ENCODE assay signal across 8 cellular contexts in genomic region chr17:45096141-45096540, GRCh38. TPM values are rescaled to one million over a fixed set of nuclear protein-coding genes. Genes with fewer than 3 reads are reported as not detected.
DNase-seq lines count a peak whose midpoint lies in the region; ATAC-seq and TF ChIP-seq lines count a peak whose summit lies in the region.

No MANE protein-coding gene starts in this region.

- TF ChIP-seq CTCF in AG09309 (IDR thresholded peaks at IDR 0.05; ENCODE audit: control insufficient read depth, insufficient read depth, low read depth, low read length, missing control alignments) (peak; percentile 72), HEK293 (tag by site-specific recombination; IDR thresholded peaks at IDR 0.05) (0 out of 2 replicates have a peak, but pooled peaks have one; percentile 38), kidney epithelial cell (IDR thresholded peaks at IDR 0.05; ENCODE audit: insufficient read depth, low read length, poor library complexity, severe bottlenecking) (peak; percentile 70)

- peaks cover 21% of the 10 kb centered on the region for H3K36me3 Mint-ChIP-seq in activated naive CD8-positive, alpha-beta T cell treated with anti-CD3 and anti-CD28 coated beads, Interleukin-2, amount 10 ng/mL, durations not matched to agents 7 days and 5 days

- H3K4me3 Mint-ChIP-seq in activated naive CD8-positive, alpha-beta T cell treated with anti-CD3 and anti-CD28 coated beads, Interleukin-2, amount 10 ng/mL, durations not matched to agents 7 days and 5 days = no peak overlapping the region

- ATAC-seq in activated naive CD8-positive, alpha-beta T cell treated with anti-CD3 and anti-CD28 coated beads, Interleukin-2, amount 10 ng/mL, durations not matched to agents 7 days and 5 days (ENCODE audit: low read depth) = no peak
- ATAC-seq in HG03095 (IDR thresholded peaks at IDR 0.05; ENCODE audit: unreplicated experiment) = no peak
- ATAC-seq in GM19467 (IDR thresholded peaks at IDR 0.05; ENCODE audit: unreplicated experiment) = no peak

- no peaks in the 10 kb centered on the region for H3K4me1 Mint-ChIP-seq in activated naive CD8-positive, alpha-beta T cell treated with anti-CD3 and anti-CD28 coated beads, Interleukin-2, amount 10 ng/mL, durations not matched to agents 7 days and 5 days

- H3K36me3 ChIP-seq in HEK293 (ENCODE audit: control insufficient read depth in 2 of 2, insufficient read depth in 1 of 2, low read length in 2 of 2) (peaks cover 56 to 90% of the 10 kb centered on the region in 2 experiments), kidney epithelial cell (ENCODE audit: control insufficient read depth, insufficient read depth, low read length) (peaks cover 5% of the 10 kb centered on the region)

- H3K9me3 ChIP-seq in HEK293 (ENCODE audit: control insufficient read depth, insufficient read depth, low read depth, low read length) = no peaks in the 10 kb centered on the region

- no peak for DNase-seq in AG09309 (ENCODE audit: low read depth)
- no peak for DNase-seq in activated naive CD8-positive, alpha-beta T cell treated with anti-CD3 and anti-CD28 coated beads, Interleukin-2, amount 10 ng/mL, durations not matched to agents 7 days and 5 days
- DNase-seq in kidney epithelial cell (ENCODE audit: low read depth) = no peak
- DNase-seq in DMS79 (lab: John Stamatoyannopoulos, UW) = no peak
- DNase-seq in activated effector memory CD4-positive, alpha-beta T cell treated with Interleukin-2 at 50 U/mL for 16 hours = no peak

- no peaks in the 10 kb centered on the region for H3K9me3 Mint-ChIP-seq in activated naive CD8-positive, alpha-beta T cell treated with anti-CD3 and anti-CD28 coated beads, Interleukin-2, amount 10 ng/mL, durations not matched to agents 7 days and 5 days

- H3K27ac Mint-ChIP-seq in activated naive CD8-positive, alpha-beta T cell treated with anti-CD3 and anti-CD28 coated beads, Interleukin-2, amount 10 ng/mL, durations not matched to agents 7 days and 5 days = peak overlapping the region; percentile 23

- H3K27ac ChIP-seq in HEK293 (ENCODE audit: extremely low read depth, low read depth, low read length) = no peak overlapping the region

- CTCF ChIA-PET in HEK293 (lab: Yijun Ruan, JAX) = interaction anchor here (0.7 to 5.6 kb wide), 19 partner anchors 8 to 319 kb away, joined by 3 to 71 read pairs (median 5); partner anchors contain the start of genes ACBD4 and PLCD3

- POLR2A ChIA-PET in HEK293 (lab: Yijun Ruan, JAX) = no interaction called here
- POLR2A ChIA-PET in activated naive CD8-positive, alpha-beta T cell treated with anti-CD3 and anti-CD28 coated beads, Interleukin-2, amount 10 ng/mL, durations not matched to agents 7 days and 5 days (lab: Charles Lee) = no interaction called here

- H3K4me3 ChIP-seq in AG09309 (ENCODE audit: control insufficient read depth, low read depth, low read length) (no peak overlapping the region), HEK293 (ENCODE audit: low read depth, low read length) (no peak overlapping the region), kidney epithelial cell (ENCODE audit: low read depth, low read length) (no peak overlapping the region)

- H3K27me3 ChIP-seq in kidney epithelial cell (ENCODE audit: control insufficient read depth, insufficient read depth, low read length) = no peaks in the 10 kb centered on the region

- H3K27me3 Mint-ChIP-seq in activated naive CD8-positive, alpha-beta T cell treated with anti-CD3 and anti-CD28 coated beads, Interleukin-2, amount 10 ng/mL, durations not matched to agents 7 days and 5 days = no peaks in the 10 kb centered on the region

- no peaks in the 10 kb centered on the region for H3K4me1 ChIP-seq in HEK293 (ENCODE audit: control insufficient read depth, insufficient read depth, low read length)

TF ChIP-seq in HEK293, 187 proteins besides CTCF, POLR2A, EP300 and RAD21:
- no peak for TF ChIP-seq MZF1 (tag by site-specific recombination; IDR thresholded peaks at IDR 0.05; ENCODE audit: borderline replicate concordance)
- no peak for TF ChIP-seq ZNF174 (tag by site-specific recombination; IDR thresholded peaks at IDR 0.05)
- TF ChIP-seq ZNF184 (tag by site-specific recombination; IDR thresholded peaks at IDR 0.05) = no peak
- TF ChIP-seq BCL11B (tag by site-specific recombination; IDR thresholded peaks at IDR 0.05; ENCODE audit: low read depth) = no peak
- no peak for TF ChIP-seq ZSCAN30 (tag by site-specific recombination; IDR thresholded peaks at IDR 0.05)
- TF ChIP-seq ZNF132 (tag by site-specific recombination; IDR thresholded peaks at IDR 0.05; ENCODE audit: borderline replicate concordance) = no peak
- TF ChIP-seq SP7 (tag by site-specific recombination; IDR thresholded peaks at IDR 0.05) = no peak
- no peak for TF ChIP-seq ZFP69B (tag by site-specific recombination; IDR thresholded peaks at IDR 0.05)
- no peak for TF ChIP-seq IKZF3 (tag by site-specific recombination; IDR thresholded peaks at IDR 0.05)
- no peak for TF ChIP-seq ZNF664 (tag by site-specific recombination; IDR thresholded peaks at IDR 0.05)
- no peak for TF ChIP-seq ZBTB8A (tag by site-specific recombination; IDR thresholded peaks at IDR 0.05)
- TF ChIP-seq ZNF146 (tag by site-specific recombination; IDR thresholded peaks at IDR 0.05) = no peak
- no peak for TF ChIP-seq ZNF76 (tag by site-specific recombination; IDR thresholded peaks at IDR 0.05; ENCODE audit: borderline replicate concordance, low read depth)
- no peak for TF ChIP-seq ZBTB21 (tag by site-specific recombination; IDR thresholded peaks at IDR 0.05)
- no peak for TF ChIP-seq ZBTB17 (tag by site-specific recombination; IDR thresholded peaks at IDR 0.05)
- no peak for TF ChIP-seq MEIS1 (CRISPR knock-in tag; IDR thresholded peaks at IDR 0.05; ENCODE audit: borderline replicate concordance)
- no peak for TF ChIP-seq EGR2 (tag by site-specific recombination; IDR thresholded peaks at IDR 0.05; ENCODE audit: low read depth)
- no peak for TF ChIP-seq ZNF23 (tag by site-specific recombination; IDR thresholded peaks at IDR 0.05; ENCODE audit: borderline replicate concordance)
- no peak for TF ChIP-seq ZNF157 (tag by site-specific recombination; IDR thresholded peaks at IDR 0.05)

RNA-seq across cellular contexts. Expression of gene NMT1, which starts 35.0 kb away (rescaled TPM):
- 100 to 1,000 TPM; 132 to 141 TPM for total RNA-seq in activated naive CD8-positive, alpha-beta T cell treated with anti-CD3 and anti-CD28 coated beads, Interleukin-2, amount 10 ng/mL, durations not matched to agents 7 days and 5 days
- total RNA-seq in kidney epithelial cell = 68.0 and 82.0 TPM in 2 replicates

RNA-seq across cellular contexts. Expression of gene PLCD3, which starts 36.2 kb away (rescaled TPM):
- total RNA-seq in activated naive CD8-positive, alpha-beta T cell treated with anti-CD3 and anti-CD28 coated beads, Interleukin-2, amount 10 ng/mL, durations not matched to agents 7 days and 5 days = 1 to 10 TPM; 4.2 to 4.9 TPM
- total RNA-seq in kidney epithelial cell = 54.5 and 61.9 TPM in 2 replicates

RNA-seq across cellular contexts. Expression of gene ACBD4, which starts 39.3 kb away (rescaled TPM):
- 10 to 100 TPM; 24.5 to 25.0 TPM for total RNA-seq in activated naive CD8-positive, alpha-beta T cell treated with anti-CD3 and anti-CD28 coated beads, Interleukin-2, amount 10 ng/mL, durations not matched to agents 7 days and 5 days
- total RNA-seq in kidney epithelial cell = 7.1 and 8.2 TPM in 2 replicates

RNA-seq across cellular contexts. Expression of gene DCAKD, which starts 44.7 kb away (rescaled TPM):
- total RNA-seq in activated naive CD8-positive, alpha-beta T cell treated with anti-CD3 and anti-CD28 coated beads, Interleukin-2, amount 10 ng/mL, durations not matched to agents 7 days and 5 days = 10 to 100 TPM; 35.5 TPM
- 61.5 and 65.9 TPM in 2 replicates for total RNA-seq in kidney epithelial cell

RNA-seq across cellular contexts. Expression of gene HEXIM1, which starts 52.1 kb away (rescaled TPM):
- total RNA-seq in activated naive CD8-positive, alpha-beta T cell treated with anti-CD3 and anti-CD28 coated beads, Interleukin-2, amount 10 ng/mL, durations not matched to agents 7 days and 5 days = 10 to 100 TPM; 33.6 to 33.7 TPM
- total RNA-seq in kidney epithelial cell = 17.9 and 20.0 TPM in 2 replicates
